Comparison of ENCODE assay signal across 8 cellular contexts in genomic region chr2:9002313-9002636, GRCh38. TPM values are rescaled to one million over a fixed set of nuclear protein-coding genes. Genes with fewer than 3 reads are reported as not detected.
DNase-seq lines count a peak whose midpoint lies in the region; ATAC-seq and TF ChIP-seq lines count a peak whose summit lies in the region.

No MANE protein-coding gene starts in this region.

- H4K20me1 ChIP-seq in smooth muscle cell (ENCODE audit: low read depth), result peaks cover 50% of the 10 kb centered on the region

- TF ChIP-seq CTCF in smooth muscle cell (IDR thresholded peaks at IDR 0.05; ENCODE audit: borderline replicate concordance, insufficient read depth, poor library complexity, severe bottlenecking), result no peak

- no peaks in the 10 kb centered on the region for H3K9me3 ChIP-seq in smooth muscle cell (replicated peaks; ENCODE audit: low read depth)

- H3K27me3 Mint-ChIP-seq in activated T-helper 17 cell treated with anti-CD3 and anti-CD28 coated beads, Interleukin-2, amount 50 U/mL, for 72 hours, result peaks cover 5% of the 10 kb centered on the region

- H3K79me2 ChIP-seq in smooth muscle cell (ENCODE audit: low read depth), result peaks cover 58% of the 10 kb centered on the region

- H3F3A ChIP-seq in smooth muscle cell (ENCODE audit: low read depth), result peaks cover 3% of the 10 kb centered on the region

- peaks cover 10% of the 10 kb centered on the region for H3K4me1 ChIP-seq in smooth muscle cell (ENCODE audit: low read depth)

- no peaks in the 10 kb centered on the region for H3K4me1 Mint-ChIP-seq in activated T-helper 17 cell treated with anti-CD3 and anti-CD28 coated beads, Interleukin-2, amount 50 U/mL, for 72 hours

- no peak overlapping the region for H3K27ac Mint-ChIP-seq in activated T-helper 17 cell treated with anti-CD3 and anti-CD28 coated beads, Interleukin-2, amount 50 U/mL, for 72 hours

- 12% methylated on average over 7 of the region's 7 CpGs for whole genome bisulfite sequencing in smooth muscle cell (ENCODE audit: low lambda C conversion rate)

- no peak for ATAC-seq in activated T-helper 17 cell treated with anti-CD3 and anti-CD28 coated beads, Interleukin-2, amount 50 U/mL, for 72 hours (replicated peaks)
- ATAC-seq in esophagus mucosa, result no peak

- peak; percentile 24 for DNase-seq in DMS 273 (lab: John Stamatoyannopoulos, UW; ENCODE audit: unreplicated experiment)
- DNase-seq in DMS 273 treated with DMSO at 0.1 percent for 48 hours (lab: John Stamatoyannopoulos, UW), result no peak
- peak; percentile 31 for DNase-seq in globus pallidus (ENCODE audit: low spot score)
- DNase-seq in smooth muscle cell (lab: John Stamatoyannopoulos, UW; ENCODE audit: unreplicated experiment), result no peak
- no peak for DNase-seq in stimulated activated CD8-positive, alpha-beta memory T cell treated with anti-CD3 and anti-CD28 coated beads, Interleukin-4, amount 100 ng/mL, for 48 hours
- DNase-seq in middle frontal gyrus (ENCODE audit: extremely low spot score, low spot score), result no peak

- no peaks in the 10 kb centered on the region for H3K27me3 ChIP-seq in smooth muscle cell (ENCODE audit: low read depth)

- no peak overlapping the region for H3K27ac ChIP-seq in smooth muscle cell (ENCODE audit: low read depth)

- no peaks in the 10 kb centered on the region for H3K9me3 Mint-ChIP-seq in activated T-helper 17 cell treated with anti-CD3 and anti-CD28 coated beads, Interleukin-2, amount 50 U/mL, for 72 hours

- no peaks in the 10 kb centered on the region for H3K36me3 Mint-ChIP-seq in activated T-helper 17 cell treated with anti-CD3 and anti-CD28 coated beads, Interleukin-2, amount 50 U/mL, for 72 hours (ENCODE audit: low read depth)

- no peak overlapping the region for H3K9ac ChIP-seq in smooth muscle cell (ENCODE audit: low read depth)

- H2AFZ ChIP-seq in smooth muscle cell (ENCODE audit: low read depth), result peak overlapping the region; percentile 52

- H3K4me3 ChIP-seq in smooth muscle cell, result peak overlapping the region; percentile 81

- peak overlapping the region; percentile 69 for H3K4me3 Mint-ChIP-seq in activated T-helper 17 cell treated with anti-CD3 and anti-CD28 coated beads, Interleukin-2, amount 50 U/mL, for 72 hours

- no peaks in the 10 kb centered on the region for H3K36me3 ChIP-seq in smooth muscle cell (ENCODE audit: low read depth)

- H3K4me2 ChIP-seq in smooth muscle cell, result peak overlapping the region; percentile 92

RNA-seq across cellular contexts. Expression of gene MBOAT2, which starts 1.2 kb away (rescaled TPM):
- total RNA-seq in activated T-helper 17 cell treated with anti-CD3 and anti-CD28 coated beads, Interleukin-2, amount 50 U/mL, for 72 hours, result 1 to 10 TPM; 3.4 to 6.3 TPM
- total RNA-seq in smooth muscle cell, result 24.1 and 49.5 TPM in 2 replicates
- 32.6 and 35.2 TPM in 2 replicates for polyA plus RNA-seq in smooth muscle cell
- total RNA-seq in esophagus mucosa, result 108 TPM

Comparison
In these comparisons a context has a peak if more than half of its experiments do, and no peak if none do; other contexts are left out.
1. DNase-seq: peak in DMS 273 (single experiment) and globus pallidus (single experiment); none in DMS 273 treated with DMSO at 0.1 percent for 48 hours (single experiment), smooth muscle cell (single experiment), stimulated activated CD8-positive, alpha-beta memory T cell treated with anti-CD3 and anti-CD28 coated beads, Interleukin-4, amount 100 ng/mL, for 48 hours (single experiment) and middle frontal gyrus (single experiment).